Comparison of ENCODE assay signal across 27 cellular contexts in genomic region chr22:18070041-18070440, GRCh38.
"Had no signal": no experiment of that assay in that cellular context is flagged by ENCODE, and none has a peak within 500 bp of the region (broad histone marks: within the 10 kb centered on the region; RNA-seq: fewer than 3 reads in every experiment).

No MANE protein-coding gene starts in this region.

- H3K27ac Mint-ChIP-seq: activated naive CD4-positive, alpha-beta T cell treated with anti-CD3 and anti-CD28 coated beads for 36 hours; activated naive CD8-positive, alpha-beta T cell treated with anti-CD3 and anti-CD28 coated beads, Interleukin-2, amount 10 ng/mL, durations not matched to agents 7 days and 5 days; activated T-cell treated with anti-CD3 and anti-CD28 coated beads, Interleukin-2, amount 50 U/mL, for 72 hours; dendritic cell treated with granulocyte-macrophage colony-stimulating factor and Interleukin-4, amounts not matched to agents 40 ng/mL and 50 ng/mL, for 4 days; endodermal cell; natural killer cell; stimulated activated naive CD8-positive, alpha-beta T cell treated with anti-CD3 and anti-CD28 coated beads, Interleukin-15, amount 100 ng/mL, for 72 hours; T-helper 2 cell treated with Interferon-gamma antibody and Interleukin-4, amounts not matched to agents 5 μg/mL and 100 μg/mL, for 36 hours had no signal

- H3K4me1 ChIP-seq: left lung, lower lobe of right lung had no signal

- DNase-seq: activated CD4-positive, alpha-beta T cell treated with anti-CD3 and anti-CD28 coated beads for 4 hours; activated CD4-positive, alpha-beta T cell treated with anti-CD3 and anti-CD28 coated beads, Interleukin-2, amount 50 U/mL, for 4 hours; activated naive CD4-positive, alpha-beta T cell treated with anti-CD3 and anti-CD28 coated beads for 36 hours; activated naive CD8-positive, alpha-beta T cell treated with anti-CD3 and anti-CD28 coated beads, Interleukin-2, amount 10 ng/mL, durations not matched to agents 7 days and 5 days; activated T-cell treated with anti-CD3 and anti-CD28 coated beads for 4 hours; activated T-cell treated with anti-CD3 and anti-CD28 coated beads, Interleukin-2, amount 50 U/mL, for 72 hours; brain microvascular endothelial cell; caudate nucleus; endodermal cell; foreskin melanocyte; left lung; lower lobe of right lung; mesendoderm; natural killer cell; posterior cingulate gyrus; stimulated activated CD4-positive, alpha-beta T cell treated with anti-CD3 and anti-CD28 coated beads, Interleukin-4, amount 100 ng/mL, for 4 hours; stimulated activated CD8-positive, alpha-beta memory T cell treated with anti-CD3 and anti-CD28 coated beads, Interleukin-4, amount 100 ng/mL, for 48 hours; stimulated activated naive CD8-positive, alpha-beta T cell treated with anti-CD3 and anti-CD28 coated beads, Interleukin-15, amount 100 ng/mL, for 72 hours; substantia nigra; uterus had no signal

- H3K4me1 Mint-ChIP-seq: stimulated activated naive CD8-positive, alpha-beta T cell treated with anti-CD3 and anti-CD28 coated beads, Interleukin-15, amount 100 ng/mL, for 72 hours had no signal

- H3K27ac ChIP-seq: brain microvascular endothelial cell, left lung, lower lobe of right lung had no signal

- H3K36me3 ChIP-seq: brain microvascular endothelial cell, esophagus muscularis mucosa, left lung, lower lobe of right lung, uterus had no signal

- H3K9me3 Mint-ChIP-seq: activated naive CD4-positive, alpha-beta T cell treated with anti-CD3 and anti-CD28 coated beads for 36 hours; activated naive CD8-positive, alpha-beta T cell treated with anti-CD3 and anti-CD28 coated beads, Interleukin-2, amount 10 ng/mL, durations not matched to agents 7 days and 5 days; activated T-cell treated with anti-CD3 and anti-CD28 coated beads, Interleukin-2, amount 50 U/mL, for 72 hours; dendritic cell treated with granulocyte-macrophage colony-stimulating factor and Interleukin-4, amounts not matched to agents 40 ng/mL and 50 ng/mL, for 4 days; endodermal cell; natural killer cell; stimulated activated memory B cell treated with anti-CD40 and anti-IgM and Interleukin-4, amounts not matched to agents 10 μg/mL and 1 μg/mL and 100 μg/mL, for 72 hours; stimulated activated naive CD8-positive, alpha-beta T cell treated with anti-CD3 and anti-CD28 coated beads, Interleukin-15, amount 100 ng/mL, for 72 hours; T-helper 2 cell treated with Interferon-gamma antibody and Interleukin-4, amounts not matched to agents 5 μg/mL and 100 μg/mL, for 36 hours; type B pancreatic cell had no signal

- H3K36me3 Mint-ChIP-seq: activated naive CD8-positive, alpha-beta T cell treated with anti-CD3 and anti-CD28 coated beads, Interleukin-2, amount 10 ng/mL, durations not matched to agents 7 days and 5 days; natural killer cell; stimulated activated memory B cell treated with anti-CD40 and anti-IgM and Interleukin-4, amounts not matched to agents 10 μg/mL and 1 μg/mL and 100 μg/mL, for 72 hours; type B pancreatic cell had no signal

- ATAC-seq: activated T-cell treated with anti-CD3 and anti-CD28 coated beads, Interleukin-2, amount 50 U/mL, for 72 hours; left lung; lower lobe of right lung; natural killer cell; sciatic nerve; stimulated activated memory B cell treated with anti-CD40 and anti-IgM and Interleukin-4, amounts not matched to agents 10 μg/mL and 1 μg/mL and 100 μg/mL, for 72 hours; stimulated activated naive CD8-positive, alpha-beta T cell treated with anti-CD3 and anti-CD28 coated beads, Interleukin-15, amount 100 ng/mL, for 72 hours had no signal

- H3K4me3 ChIP-seq: esophagus muscularis mucosa, left lung, lower lobe of right lung, skin epidermis, uterus had no signal

- H3K4me3 Mint-ChIP-seq: activated naive CD4-positive, alpha-beta T cell treated with anti-CD3 and anti-CD28 coated beads for 36 hours; activated naive CD8-positive, alpha-beta T cell treated with anti-CD3 and anti-CD28 coated beads, Interleukin-2, amount 10 ng/mL, durations not matched to agents 7 days and 5 days; activated T-cell treated with anti-CD3 and anti-CD28 coated beads, Interleukin-2, amount 50 U/mL, for 72 hours; dendritic cell treated with granulocyte-macrophage colony-stimulating factor and Interleukin-4, amounts not matched to agents 40 ng/mL and 50 ng/mL, for 4 days; endodermal cell; natural killer cell; stimulated activated memory B cell treated with anti-CD40 and anti-IgM and Interleukin-4, amounts not matched to agents 10 μg/mL and 1 μg/mL and 100 μg/mL, for 72 hours; stimulated activated naive CD8-positive, alpha-beta T cell treated with anti-CD3 and anti-CD28 coated beads, Interleukin-15, amount 100 ng/mL, for 72 hours; T-helper 2 cell treated with Interferon-gamma antibody and Interleukin-4, amounts not matched to agents 5 μg/mL and 100 μg/mL, for 36 hours had no signal

- H3K9me3 ChIP-seq: esophagus muscularis mucosa, left lung, lower lobe of right lung, uterus had no signal

- H3K27me3 ChIP-seq: uterus had no signal

- H3K27me3 Mint-ChIP-seq: stimulated activated memory B cell treated with anti-CD40 and anti-IgM and Interleukin-4, amounts not matched to agents 10 μg/mL and 1 μg/mL and 100 μg/mL, for 72 hours had no signal
